11 cellular contexts compared by ENCODE assay signal in the genomic region with DNA sequence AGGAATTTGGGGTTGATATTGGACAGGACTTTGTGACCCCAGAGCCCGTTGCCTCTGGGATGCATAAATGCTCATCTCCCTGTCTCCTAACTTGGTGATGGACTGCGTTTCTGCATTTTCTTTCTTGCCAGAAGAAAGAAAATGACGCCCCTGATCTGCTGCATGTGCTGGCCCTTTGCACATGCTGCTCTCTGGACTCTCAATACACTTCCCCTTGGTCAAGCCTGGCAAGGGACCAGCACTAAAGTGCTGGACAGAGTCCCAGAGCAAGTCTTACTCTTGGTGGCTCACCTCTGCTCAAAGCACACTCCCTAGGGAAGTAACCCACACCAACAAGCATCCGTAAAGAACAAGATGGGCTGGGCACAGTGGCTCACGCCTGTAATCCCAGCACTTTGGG. TPM values are rescaled to one million over a fixed set of nuclear protein-coding genes. Genes with fewer than 3 reads are reported as not detected.
DNase-seq lines count a peak whose midpoint lies in the region; ATAC-seq and TF ChIP-seq lines count a peak whose summit lies in the region.
"Had no signal": no experiment of that assay in that cellular context is flagged by ENCODE, and none has a peak within 500 bp of the region (broad histone marks: within the 10 kb centered on the region; RNA-seq: fewer than 3 reads in every experiment).

No MANE protein-coding gene starts in this region.

- WGBS in liver = 73% methylated on average over 5 of the region's 5 CpGs
- 86% methylated on average over 5 of the region's 5 CpGs for WGBS in suprapubic skin

- TF ChIP-seq EP300 in suprapubic skin (IDR thresholded peaks at IDR 0.05) = no peak

- TF ChIP-seq RAD21 in liver (IDR thresholded peaks at IDR 0.05) = peak in 1 of 2 donors; percentile 34

- H3K4me1 Mint-ChIP-seq in activated T-cell treated with anti-CD3 and anti-CD28 coated beads, Interleukin-2, amount 50 U/mL, for 24 hours (ENCODE audit: low read depth) = peaks cover 91% of the 10 kb centered on the region
- H3K4me1 Mint-ChIP-seq in activated T-helper 2 cell treated with anti-CD3 and anti-CD28 coated beads, Interferon-gamma antibody, Interleukin-2, Interleukin-4, amounts not matched to agents 10 μg/mL and 5 μg/mL and 100 μg/mL, durations not matched to agents 14 hours and 24 hours and 36 hours (ENCODE audit: low read depth) = peaks cover 60% of the 10 kb centered on the region

- H3K4me3 Mint-ChIP-seq in activated T-cell treated with anti-CD3 and anti-CD28 coated beads, Interleukin-2, amount 50 U/mL, for 24 hours = no peak overlapping the region
- H3K4me3 Mint-ChIP-seq in activated T-helper 2 cell treated with anti-CD3 and anti-CD28 coated beads, Interferon-gamma antibody, Interleukin-2, Interleukin-4, amounts not matched to agents 10 μg/mL and 5 μg/mL and 100 μg/mL, durations not matched to agents 14 hours and 24 hours and 36 hours (ENCODE audit: low read depth) = no peak overlapping the region

- TF ChIP-seq POLR2A in suprapubic skin (IDR thresholded peaks at IDR 0.05) = no peak

- peaks cover 19 to 38% (median 32%) of the 10 kb centered on the region in 4 donors for H3K4me1 ChIP-seq in liver (ENCODE audit: control insufficient read depth in 4 of 4, insufficient read depth in 4 of 4, low read length in 3 of 4)
- peaks cover 78% of the 10 kb centered on the region for H3K4me1 ChIP-seq in suprapubic skin

- intact Hi-C loops in activated T-helper 2 cell treated with anti-CD3 and anti-CD28 coated beads, Interferon-gamma antibody, Interleukin-2, Interleukin-4, amounts not matched to agents 10 μg/mL and 5 μg/mL and 100 μg/mL, durations not matched to agents 14 hours and 24 hours and 36 hours (cut with micrococcal nuclease) = no loop called here

- H3K27me3 Mint-ChIP-seq in activated T-cell treated with anti-CD3 and anti-CD28 coated beads, Interleukin-2, amount 50 U/mL, for 24 hours = no peaks in the 10 kb centered on the region
- H3K27me3 Mint-ChIP-seq in activated T-helper 2 cell treated with anti-CD3 and anti-CD28 coated beads, Interferon-gamma antibody, Interleukin-2, Interleukin-4, amounts not matched to agents 10 μg/mL and 5 μg/mL and 100 μg/mL, durations not matched to agents 14 hours and 24 hours and 36 hours (ENCODE audit: low read depth) = no peaks in the 10 kb centered on the region

- H3K9me3 ChIP-seq in liver (ENCODE audit: control insufficient read depth in 4 of 4, low read length in 3 of 4) (no peaks in the 10 kb centered on the region), suprapubic skin (no peaks in the 10 kb centered on the region)

- H3K27ac ChIP-seq in liver (ENCODE audit: low read depth in 1 of 2, low read length in 2 of 2) (no peak overlapping the region), suprapubic skin (peak overlapping the region; percentile 31)

- H3K27me3 ChIP-seq in liver (ENCODE audit: control insufficient read depth in 4 of 4, insufficient read depth in 4 of 4, low read length in 3 of 4) (no peaks in the 10 kb centered on the region), suprapubic skin (no peaks in the 10 kb centered on the region)

- H3K9me3 Mint-ChIP-seq in activated T-cell treated with anti-CD3 and anti-CD28 coated beads, Interleukin-2, amount 50 U/mL, for 24 hours = no peaks in the 10 kb centered on the region
- no peaks in the 10 kb centered on the region for H3K9me3 Mint-ChIP-seq in activated T-helper 2 cell treated with anti-CD3 and anti-CD28 coated beads, Interferon-gamma antibody, Interleukin-2, Interleukin-4, amounts not matched to agents 10 μg/mL and 5 μg/mL and 100 μg/mL, durations not matched to agents 14 hours and 24 hours and 36 hours

- peaks cover 0 to 10% (median 9%) of the 10 kb centered on the region in 4 donors for H3K36me3 ChIP-seq in liver (ENCODE audit: control insufficient read depth in 4 of 4, insufficient read depth in 3 of 4, low read depth in 1 of 4, low read length in 3 of 4)
- peaks cover 22% of the 10 kb centered on the region for H3K36me3 ChIP-seq in suprapubic skin

- H3K36me3 Mint-ChIP-seq in activated T-cell treated with anti-CD3 and anti-CD28 coated beads, Interleukin-2, amount 50 U/mL, for 24 hours (ENCODE audit: low read depth) = peaks cover 91% of the 10 kb centered on the region
- peaks cover 63% of the 10 kb centered on the region for H3K36me3 Mint-ChIP-seq in activated T-helper 2 cell treated with anti-CD3 and anti-CD28 coated beads, Interferon-gamma antibody, Interleukin-2, Interleukin-4, amounts not matched to agents 10 μg/mL and 5 μg/mL and 100 μg/mL, durations not matched to agents 14 hours and 24 hours and 36 hours (ENCODE audit: low read depth)

- no peak overlapping the region for H3K9ac ChIP-seq in liver (ENCODE audit: low read depth in 1 of 2, low read length in 2 of 2)

- no peak for DNase-seq in activated T-cell treated with anti-CD3 and anti-CD28 coated beads, Interleukin-2, amount 50 U/mL, for 24 hours
- DNase-seq in activated T-cell treated with anti-CD3 and anti-CD28 coated beads for 4 hours (no peak), suprapubic skin (ENCODE audit: low spot score in 2 of 2) (no peak), mucosa of gallbladder (ENCODE audit: low spot score) (no peak), activated gamma-delta T cell treated with Interleukin-2 at 50 U/mL for 16 hours (no peak)
- no peak for DNase-seq in activated T-helper 2 cell treated with anti-CD3 and anti-CD28 coated beads, Interferon-gamma antibody, Interleukin-2, Interleukin-4, amounts not matched to agents 10 μg/mL and 5 μg/mL and 100 μg/mL, durations not matched to agents 14 hours and 24 hours and 36 hours (ENCODE audit: low spot score)
- DNase-seq: NCI-H1105 treated with DMSO at 0.1 percent for 48 hours, NCI-H526 treated with DMSO at 0.1 percent for 48 hours, substantia nigra had no signal

- TF ChIP-seq CTCF in liver (IDR thresholded peaks at IDR 0.05; ENCODE audit: low read depth, low read length, missing input control) (no peak), suprapubic skin (IDR thresholded peaks at IDR 0.05) (no peak)

- H3K4me3 ChIP-seq in liver (ENCODE audit: low read depth in 1 of 3, low read length in 3 of 3) (no peak overlapping the region), suprapubic skin (no peak overlapping the region)

- H3K27ac Mint-ChIP-seq in activated T-cell treated with anti-CD3 and anti-CD28 coated beads, Interleukin-2, amount 50 U/mL, for 24 hours = peak overlapping the region; percentile 94
- H3K27ac Mint-ChIP-seq in activated T-helper 2 cell treated with anti-CD3 and anti-CD28 coated beads, Interferon-gamma antibody, Interleukin-2, Interleukin-4, amounts not matched to agents 10 μg/mL and 5 μg/mL and 100 μg/mL, durations not matched to agents 14 hours and 24 hours and 36 hours = peak overlapping the region; percentile 46

- ATAC-seq in HG03175 (IDR thresholded peaks at IDR 0.05; ENCODE audit: unreplicated experiment) = no peak

TF ChIP-seq in liver, 16 proteins besides CTCF, POLR2A, EP300 and RAD21:
- TF ChIP-seq RXRA (IDR thresholded peaks at IDR 0.05) (peak; percentile 31 to 33), HNF4A (conservative IDR thresholded peaks at IDR 0.05) (peak; percentile 61 to 64), TAF1 (conservative IDR thresholded peaks at IDR 0.05) (no peak), FOXA2 (IDR thresholded peaks at IDR 0.05) (no peak), REST (IDR thresholded peaks at IDR 0.05) (peak; percentile 51), NR2F2 (IDR thresholded peaks at IDR 0.05) (no peak), SP1 (IDR thresholded peaks at IDR 0.05) (peak; percentile 11), YY1 (IDR thresholded peaks at IDR 0.05) (no peak)
TF ChIP-seq in liver: peak in this region for 4.

RNA-seq across cellular contexts. Expression of gene MYH9, which starts 40.7 kb away (rescaled TPM):
- 619 and 645 TPM in 2 replicates for total RNA-seq in activated T-helper 2 cell treated with anti-CD3 and anti-CD28 coated beads, Interferon-gamma antibody, Interleukin-2, Interleukin-4, amounts not matched to agents 10 μg/mL and 5 μg/mL and 100 μg/mL, durations not matched to agents 14 hours and 24 hours and 36 hours
- 100 to 1,000 TPM; 123 to 150 TPM for total RNA-seq in liver
- 10 to 100 TPM; 32.3 to 74.1 TPM for polyA plus RNA-seq in liver
- total RNA-seq in suprapubic skin = 100 to 1,000 TPM; 284 to 323 (median 294) TPM
- total RNA-seq in mucosa of gallbladder = 544 TPM
